ENCODE assay signal across 19 cellular contexts in genomic region chr14:35391388-35391710, GRCh38.
"Had no signal": no experiment of that assay in that cellular context is flagged by ENCODE, and none has a peak within 500 bp of the region (broad histone marks: within the 10 kb centered on the region; RNA-seq: fewer than 3 reads in every experiment).

No MANE protein-coding gene starts in this region.

- ATAC-seq: right cardiac atrium had no signal

- DNase-seq: activated CD4-positive, alpha-beta T cell treated with anti-CD3 and anti-CD28 coated beads for 4 hours; activated CD4-positive, alpha-beta T cell treated with anti-CD3 and anti-CD28 coated beads, Interleukin-2, amount 50 U/mL, for 48 hours; activated CD4-positive, CD25-positive, alpha-beta regulatory T cell; activated effector memory CD4-positive, alpha-beta T cell treated with anti-CD3 and anti-CD28 coated beads, Interleukin-2, amount 50 U/mL, for 16 hours; activated naive CD4-positive, alpha-beta T cell treated with anti-CD3 and anti-CD28 coated beads, Interleukin-2, amount 10 ng/mL, durations not matched to agents 7 days and 5 days; amygdala; colonic mucosa; dorsolateral prefrontal cortex; gastrocnemius medialis; hippocampal formation; pancreas; right cardiac atrium; stimulated activated CD4-positive, alpha-beta T cell treated with anti-CD3 and anti-CD28 coated beads, Interleukin-1b, Interleukin-23, amount 100 ng/mL, for 48 hours; stimulated activated naive CD8-positive, alpha-beta T cell treated with anti-CD3 and anti-CD28 coated beads, Interleukin-15, amount 100 ng/mL, for 72 hours; tibial artery had no signal

- H3K27ac ChIP-seq: colonic mucosa, dorsolateral prefrontal cortex, esophagus muscularis mucosa, gastrocnemius medialis, left ventricle myocardium inferior, neutrophil, pancreas, tibial artery had no signal

- FAIRE-seq: pancreas had no signal

- H3K4me1 ChIP-seq: colonic mucosa, pancreas had no signal

- H3K9me3 ChIP-seq: colonic mucosa, esophagus muscularis mucosa, gastrocnemius medialis, left ventricle myocardium inferior, neutrophil, pancreas, tibial artery had no signal

- H3K36me3 ChIP-seq: colonic mucosa, esophagus muscularis mucosa, gastrocnemius medialis, left ventricle myocardium inferior, neutrophil, pancreas, tibial artery had no signal

- H3K4me3 ChIP-seq: colonic mucosa, dorsolateral prefrontal cortex, esophagus muscularis mucosa, gastrocnemius medialis, left ventricle myocardium inferior, pancreas, skin epidermis, tibial artery had no signal

- H3K27me3 ChIP-seq: colonic mucosa, dorsolateral prefrontal cortex, esophagus muscularis mucosa, gastrocnemius medialis, neutrophil, pancreas, tibial artery had no signal
